In genomic region chr12:117481470-117481869, GRCh38 we compare ENCODE assay signal across 18 cellular contexts.
DNase-seq lines count a peak whose midpoint lies in the region; ATAC-seq, FAIRE-seq and TF ChIP-seq lines count a peak whose summit lies in the region.
"Had no signal": no experiment of that assay in that cellular context is flagged by ENCODE, and none has a peak within 500 bp of the region (broad histone marks: within the 10 kb centered on the region; RNA-seq: fewer than 3 reads in every experiment).

No MANE protein-coding gene starts in this region.

- H3F3A ChIP-seq in GM23248 (ENCODE audit: insufficient read depth): 0 out of 2 replicates have a peak, but pooled peaks cover 3% of the 10 kb centered on the region

- H3K9me3 ChIP-seq in GM23248 (ENCODE audit: low read depth) (no peaks in the 10 kb centered on the region), Panc1 (ENCODE audit: control insufficient read depth, insufficient read depth, low read depth, low read length) (no peaks in the 10 kb centered on the region)
- H3K9me3 ChIP-seq in CD4-positive, alpha-beta T cell (ENCODE audit: control insufficient read depth, low read length): no peaks in the 10 kb centered on the region
- H3K9me3 ChIP-seq: BE2C had no signal

- BruUV-seq in Panc1 (replicated peaks; lab: Mats Ljungman, UMichigan): no TSS peak

- intact Hi-C loops in Panc1 (cut with micrococcal nuclease; ENCODE audit: unreplicated experiment): no loop called here
- intact Hi-C loops in CD4-positive, alpha-beta T cell (cut with DNase I, micrococcal nuclease): no loop called here

- peaks cover 2% of the 10 kb centered on the region; the same call in 1 of the 2 replicates for H3K4me1 ChIP-seq in GM23248 (ENCODE audit: insufficient read depth)
- peaks cover 8% of the 10 kb centered on the region for H3K4me1 ChIP-seq in Panc1 (ENCODE audit: control insufficient read depth, insufficient read depth, low read length)
- H3K4me1 ChIP-seq: BE2C had no signal

- CTCF ChIA-PET in Panc1 (lab: Charles Lee): no interaction called here
- CTCF ChIA-PET in CD4-positive, alpha-beta T cell (lab: Charles Lee): no interaction called here

- no peak for FAIRE-seq in bronchial epithelial cell (lab: Jason Lieb, UNC)
- FAIRE-seq: A204.1, D721Med had no signal

- no peaks in the 10 kb centered on the region for H4K20me1 ChIP-seq in GM23248 (ENCODE audit: insufficient read depth)

- in situ Hi-C loops in GM23248 (cut with MboI) (no loop called here), Panc1 (cut with HindIII; ENCODE audit: low pct_unique_long_range_greater_than_20kb, low sequenced_read_pairs) (no loop called here)

- H3K27me3 Mint-ChIP-seq in CD4-positive, alpha-beta T cell: peaks cover 5% of the 10 kb centered on the region
- peaks cover 2% of the 10 kb centered on the region for H3K27me3 Mint-ChIP-seq in glutamatergic neuron (ENCODE audit: unreplicated experiment)

- no peaks in the 10 kb centered on the region for H3K36me3 Mint-ChIP-seq in CD4-positive, alpha-beta T cell (ENCODE audit: low read depth)
- no peaks in the 10 kb centered on the region for H3K36me3 Mint-ChIP-seq in glutamatergic neuron (ENCODE audit: unreplicated experiment)
- H3K36me3 Mint-ChIP-seq: CD8-positive, alpha-beta T cell had no signal

- POLR2A ChIA-PET in Panc1 (lab: Charles Lee): no interaction called here
- POLR2A ChIA-PET in CD4-positive, alpha-beta T cell (lab: Charles Lee): no interaction called here

- DNase-seq in GM23248: peak; percentile 7
- DNase-seq in Panc1 (ENCODE audit: low read depth, low spot score): no peak
- peak; percentile 4 for DNase-seq in bronchial epithelial cell (ENCODE audit: low read depth)
- DNase-seq in kidney tubule cell (ENCODE audit: low spot score): peak; percentile 62
- no peak for DNase-seq in CD4-positive, alpha-beta T cell
- no peak for DNase-seq in glutamatergic neuron
- no peak for DNase-seq in ecto neural progenitor cell (ENCODE audit: low spot score)
- DNase-seq: BE2C; CD8-positive, alpha-beta T cell; COR-L47; DMS153; DND-41; GF-D8; H7 had no signal

- H3K9me3 Mint-ChIP-seq in CD4-positive, alpha-beta T cell: peaks cover 5% of the 10 kb centered on the region
- no peaks in the 10 kb centered on the region for H3K9me3 Mint-ChIP-seq in glutamatergic neuron (ENCODE audit: unreplicated experiment)
- H3K9me3 Mint-ChIP-seq: CD8-positive, alpha-beta T cell; GM23338 had no signal

- H3K79me2 ChIP-seq in GM23248 (ENCODE audit: insufficient read depth): no peaks in the 10 kb centered on the region

- H3K27ac Mint-ChIP-seq in CD4-positive, alpha-beta T cell: no peak overlapping the region
- H3K27ac Mint-ChIP-seq in glutamatergic neuron (ENCODE audit: unreplicated experiment): no peak overlapping the region
- H3K27ac Mint-ChIP-seq: CD8-positive, alpha-beta T cell; GM23338 had no signal

- H3K36me3 ChIP-seq in GM23248 (ENCODE audit: low read depth) (no peaks in the 10 kb centered on the region), Panc1 (ENCODE audit: control insufficient read depth, insufficient read depth, low read length) (no peaks in the 10 kb centered on the region), bronchial epithelial cell (ENCODE audit: control insufficient read depth, insufficient read depth, low read length) (no peaks in the 10 kb centered on the region)
- H3K36me3 ChIP-seq: BE2C had no signal

- TF ChIP-seq CTCF in Panc1 (IDR thresholded peaks at IDR 0.05): no peak
- TF ChIP-seq CTCF in bronchial epithelial cell (IDR thresholded peaks at IDR 0.05; ENCODE audit: insufficient read depth, low read length, severe bottlenecking): no peak
- no peak for TF ChIP-seq CTCF in CD4-positive, alpha-beta T cell (IDR thresholded peaks at IDR 0.05)
- no peak for TF ChIP-seq CTCF in glutamatergic neuron (IDR thresholded peaks at IDR 0.05; ENCODE audit: partially characterized antibody, unreplicated experiment)

- H2AFZ ChIP-seq in GM23248: no peak overlapping the region
- H2AFZ ChIP-seq: GM23338 had no signal

- H3K27me3 ChIP-seq in GM23248 (replicated peaks; ENCODE audit: insufficient read depth) (no peaks in the 10 kb centered on the region), Panc1 (ENCODE audit: control insufficient read depth, insufficient read depth, low read length) (no peaks in the 10 kb centered on the region), bronchial epithelial cell (ENCODE audit: control insufficient read depth, insufficient read depth, low read length) (no peaks in the 10 kb centered on the region)
- H3K27me3 ChIP-seq in CD4-positive, alpha-beta T cell (ENCODE audit: control insufficient read depth, insufficient read depth, low read length): no peaks in the 10 kb centered on the region
- H3K27me3 ChIP-seq: BE2C had no signal

- H3K4me1 Mint-ChIP-seq in CD4-positive, alpha-beta T cell (ENCODE audit: low read depth): no peaks in the 10 kb centered on the region
- no peaks in the 10 kb centered on the region for H3K4me1 Mint-ChIP-seq in glutamatergic neuron (ENCODE audit: low read depth, unreplicated experiment)

- H3K27ac ChIP-seq in GM23248: no peak overlapping the region
- H3K27ac ChIP-seq in Panc1 (ENCODE audit: low read length): no peak overlapping the region
- H3K27ac ChIP-seq in CD4-positive, alpha-beta T cell (ENCODE audit: low read depth, low read length): no peak overlapping the region
- H3K27ac ChIP-seq: C4-2B had no signal

- H3K4me3 ChIP-seq in GM23248 (no peak overlapping the region), Panc1 (ENCODE audit: low read depth in 2 of 2, low read length in 2 of 2) (no peak overlapping the region), bronchial epithelial cell (ENCODE audit: low read depth, low read length) (no peak overlapping the region)
- H3K4me3 ChIP-seq: GM23338 had no signal

- H3K9me2 ChIP-seq in GM23248 (ENCODE audit: insufficient read depth): no peaks in the 10 kb centered on the region

- H3K9ac ChIP-seq in GM23248: no peak overlapping the region

- H3K4me3 Mint-ChIP-seq in CD4-positive, alpha-beta T cell: no peak overlapping the region
- H3K4me3 Mint-ChIP-seq in glutamatergic neuron (ENCODE audit: unreplicated experiment): no peak overlapping the region
- H3K4me3 Mint-ChIP-seq: CD8-positive, alpha-beta T cell; GM23338 had no signal

- ATAC-seq in Panc1: peak; percentile 64; the same call in 1 of the 2 replicates
- ATAC-seq in CD4-positive, alpha-beta T cell (ENCODE audit: poor library complexity): no peak
- ATAC-seq: CD8-positive, alpha-beta T cell; GM23338 had no signal

- WGBS in GM23248 (ENCODE audit: low coverage in 1 of 2, low lambda C conversion rate in 2 of 2, missing lambda C conversion rate in 2 of 2), 2 experiments: 73 to 76% methylated on average over 1 of the region's 1 CpG

- no peak overlapping the region for H3K4me2 ChIP-seq in GM23248 (ENCODE audit: unreplicated experiment)
- H3K4me2 ChIP-seq: GM23338 had no signal

Comparison
In these comparisons a context has a peak if more than half of its experiments do, and no peak if none do; other contexts are left out.
1. DNase-seq: peak in GM23248 (single experiment), bronchial epithelial cell (single experiment) and kidney tubule cell (single experiment); none in Panc1 (single experiment), CD4-positive, alpha-beta T cell (0 of 10), glutamatergic neuron (single experiment) and ecto neural progenitor cell (single experiment).